In genomic region chr5:9411142-9411541, GRCh38 we compare ENCODE assay signal across 18 cellular contexts.
DNase-seq lines count a peak whose midpoint lies in the region; ATAC-seq and TF ChIP-seq lines count a peak whose summit lies in the region.
"Had no signal": no experiment of that assay in that cellular context is flagged by ENCODE, and none has a peak within 500 bp of the region (broad histone marks: within the 10 kb centered on the region; RNA-seq: fewer than 3 reads in every experiment).

No MANE protein-coding gene starts in this region.

- H3K4me3 ChIP-seq in IMR-90 (ENCODE audit: insufficient read depth, low read depth, low read length), result no peak overlapping the region
- H3K4me3 ChIP-seq in right lobe of liver, result no peak overlapping the region
- peak overlapping the region; percentile 36 for H3K4me3 ChIP-seq in trophoblast cell (ENCODE audit: low read depth, low read length)
- no peak overlapping the region for H3K4me3 ChIP-seq in mucosa of descending colon
- H3K4me3 ChIP-seq: BLaER1 treated with 17β-estradiol and CSF1 and Interleukin-3, amounts not matched to agents 10 nM and 100 nM had no signal

- no peak overlapping the region for H2BK12ac ChIP-seq in trophoblast cell (ENCODE audit: low read length)

- no peak overlapping the region for H2BK120ac ChIP-seq in IMR-90 (ENCODE audit: low read depth, low read length)
- H2BK120ac ChIP-seq in trophoblast cell (ENCODE audit: insufficient read depth, low read length, poor library complexity), result no peak overlapping the region

- no peaks in the 10 kb centered on the region for H3K79me2 ChIP-seq in trophoblast cell (ENCODE audit: control insufficient read depth, insufficient read depth, low read length, poor library complexity)

- H3K23ac ChIP-seq in IMR-90 (ENCODE audit: low read depth, low read length) (no peak overlapping the region), trophoblast cell (ENCODE audit: low read length) (no peak overlapping the region)

- no peaks in the 10 kb centered on the region for H3K36me3 Mint-ChIP-seq in activated T-helper 1 cell treated with anti-CD3 and anti-CD28 coated beads, Interleukin-12 subunit alpha, Interleukin-12 subunit beta, Interleukin-2, Interleukin-4 antibody, amounts not matched to agents 30 ng/mL and 10 ng/mL and 1 ng/mL, durations not matched to agents 14 hours and 24 hours and 36 hours (ENCODE audit: low read depth)
- H3K36me3 Mint-ChIP-seq: CD8-positive, alpha-beta T cell had no signal

- no peak overlapping the region for H4K8ac ChIP-seq in IMR-90 (ENCODE audit: low read depth in 2 of 2, low read length in 2 of 2)
- no peak overlapping the region for H4K8ac ChIP-seq in trophoblast cell (ENCODE audit: low read depth, low read length)

- H3K27ac ChIP-seq in IMR-90 (ENCODE audit: insufficient read depth, low read length) (no peak overlapping the region), right lobe of liver (no peak overlapping the region), trophoblast cell (ENCODE audit: low read depth, low read length) (no peak overlapping the region)
- H3K27ac ChIP-seq: BLaER1 treated with 17β-estradiol and CSF1 and Interleukin-3, amounts not matched to agents 10 nM and 100 nM had no signal

- H3K9me3 ChIP-seq in IMR-90 (ENCODE audit: control insufficient read depth, insufficient read depth, low read length), result no peaks in the 10 kb centered on the region
- no peaks in the 10 kb centered on the region for H3K9me3 ChIP-seq in right lobe of liver
- no peaks in the 10 kb centered on the region for H3K9me3 ChIP-seq in trophoblast cell (ENCODE audit: insufficient read depth, low read depth, low read length)
- no peaks in the 10 kb centered on the region for H3K9me3 ChIP-seq in mucosa of descending colon
- H3K9me3 ChIP-seq: BLaER1 treated with 17β-estradiol and CSF1 and Interleukin-3, amounts not matched to agents 10 nM and 100 nM had no signal

- TF ChIP-seq POLR2A in IMR-90 (IDR thresholded peaks at IDR 0.05; ENCODE audit: low read depth, low read length) (no peak), right lobe of liver (IDR thresholded peaks at IDR 0.05) (no peak)

- peaks cover 6% of the 10 kb centered on the region; the same call in 1 of the 2 replicates for H3K9me1 ChIP-seq in IMR-90 (ENCODE audit: insufficient read depth, low read length)

- no CpG with 5 or more reads among the region's 4 CpGs for WGBS in IMR-90 (ENCODE audit: extremely low coverage in 2 of 2, insufficient read length in 1 of 2), 2 experiments
- WGBS in right lobe of liver (ENCODE audit: insufficient coverage, low coverage, low lambda C conversion rate, missing lambda C conversion rate), result 52% methylated on average over 4 of the region's 4 CpGs
- WGBS in trophoblast cell (ENCODE audit: extremely low coverage, insufficient coverage, insufficient read length), result no CpG with 5 or more reads among the region's 4 CpGs

- H3K9me3 Mint-ChIP-seq in activated T-helper 1 cell treated with anti-CD3 and anti-CD28 coated beads, Interleukin-12 subunit alpha, Interleukin-12 subunit beta, Interleukin-2, Interleukin-4 antibody, amounts not matched to agents 30 ng/mL and 10 ng/mL and 1 ng/mL, durations not matched to agents 14 hours and 24 hours and 36 hours, result no peaks in the 10 kb centered on the region
- H3K9me3 Mint-ChIP-seq: HFFc6 had no signal

- H3K4me3 Mint-ChIP-seq in activated T-helper 1 cell treated with anti-CD3 and anti-CD28 coated beads, Interleukin-12 subunit alpha, Interleukin-12 subunit beta, Interleukin-2, Interleukin-4 antibody, amounts not matched to agents 30 ng/mL and 10 ng/mL and 1 ng/mL, durations not matched to agents 14 hours and 24 hours and 36 hours, result no peak overlapping the region
- H3K4me3 Mint-ChIP-seq: B cell; CD8-positive, alpha-beta T cell; HFFc6 had no signal

- no peak overlapping the region for H3K4me2 ChIP-seq in IMR-90 (ENCODE audit: low read depth, low read length)
- H3K4me2 ChIP-seq in trophoblast cell (ENCODE audit: low read length), result no peak overlapping the region
- H3K4me2 ChIP-seq: BLaER1 treated with 17β-estradiol and CSF1 and Interleukin-3, amounts not matched to agents 10 nM and 100 nM had no signal

- no peak overlapping the region for H2AK9ac ChIP-seq in IMR-90 (replicated peaks; ENCODE audit: low read depth, low read length, poor library complexity)

- H3K36me3 ChIP-seq in IMR-90 (ENCODE audit: control insufficient read depth, insufficient read depth, low read length) (peaks cover 3% of the 10 kb centered on the region), right lobe of liver (no peaks in the 10 kb centered on the region), trophoblast cell (ENCODE audit: control insufficient read depth in 1 of 2, insufficient read depth in 2 of 2, low read length in 2 of 2) (peaks cover 2 to 10% of the 10 kb centered on the region in 2 experiments), mucosa of descending colon (ENCODE audit: low read depth) (no peaks in the 10 kb centered on the region)
- H3K36me3 ChIP-seq: BLaER1 treated with 17β-estradiol and CSF1 and Interleukin-3, amounts not matched to agents 10 nM and 100 nM had no signal

- peaks cover 9% of the 10 kb centered on the region; the same call in 1 of the 2 replicates for H4K20me1 ChIP-seq in IMR-90 (ENCODE audit: insufficient read depth, low read length)
- H4K20me1 ChIP-seq: BLaER1 treated with 17β-estradiol and CSF1 and Interleukin-3, amounts not matched to agents 10 nM and 100 nM had no signal

- ATAC-seq in IMR-90 (ENCODE audit: low read depth) (no peak), esophagus mucosa (peak; percentile 11), right lobe of liver (peak; percentile 18 to 59 (median 45)), mucosa of descending colon (no peak)
- ATAC-seq: CD8-positive, alpha-beta T cell; HCT116 had no signal

- H3K4ac ChIP-seq in IMR-90 (ENCODE audit: low read depth, low read length) (no peak overlapping the region), trophoblast cell (ENCODE audit: low read depth, low read length) (no peak overlapping the region)

- no peaks in the 10 kb centered on the region for H3K27me3 ChIP-seq in IMR-90 (ENCODE audit: control insufficient read depth, insufficient read depth, low read length)
- no peaks in the 10 kb centered on the region for H3K27me3 ChIP-seq in right lobe of liver
- no peaks in the 10 kb centered on the region for H3K27me3 ChIP-seq in trophoblast cell (ENCODE audit: insufficient read depth, low read length)
- H3K27me3 ChIP-seq: BLaER1 treated with 17β-estradiol and CSF1 and Interleukin-3, amounts not matched to agents 10 nM and 100 nM had no signal

- H3K9ac ChIP-seq in IMR-90 (ENCODE audit: low read depth, low read length), result no peak overlapping the region
- no peak overlapping the region for H3K9ac ChIP-seq in trophoblast cell (ENCODE audit: low read length)
- H3K9ac ChIP-seq: BLaER1 treated with 17β-estradiol and CSF1 and Interleukin-3, amounts not matched to agents 10 nM and 100 nM had no signal

- CTCF ChIA-PET in IMR-90 (lab: Yijun Ruan, JAX), result no interaction called here

- no peaks in the 10 kb centered on the region for H3K4me1 Mint-ChIP-seq in activated T-helper 1 cell treated with anti-CD3 and anti-CD28 coated beads, Interleukin-12 subunit alpha, Interleukin-12 subunit beta, Interleukin-2, Interleukin-4 antibody, amounts not matched to agents 30 ng/mL and 10 ng/mL and 1 ng/mL, durations not matched to agents 14 hours and 24 hours and 36 hours (ENCODE audit: low read depth)
- H3K4me1 Mint-ChIP-seq: B cell had no signal

- H3K4me1 ChIP-seq in IMR-90 (ENCODE audit: control insufficient read depth, insufficient read depth, low read length) (no peaks in the 10 kb centered on the region), right lobe of liver (peaks cover 0 to 14% (median 4%) of the 10 kb centered on the region in 4 donors), trophoblast cell (ENCODE audit: control insufficient read depth in 1 of 2, insufficient read depth in 2 of 2, low read length in 2 of 2) (no peaks in the 10 kb centered on the region), mucosa of descending colon (ENCODE audit: low read depth) (no peaks in the 10 kb centered on the region)
- H3K4me1 ChIP-seq: BLaER1 treated with 17β-estradiol and CSF1 and Interleukin-3, amounts not matched to agents 10 nM and 100 nM had no signal

- H2BK5ac ChIP-seq in IMR-90 (ENCODE audit: low read depth, low read length, poor library complexity, severe bottlenecking) (no peak overlapping the region), trophoblast cell (ENCODE audit: low read depth, low read length, poor library complexity) (no peak overlapping the region)

- no peak overlapping the region for H3K56ac ChIP-seq in IMR-90 (ENCODE audit: extremely low read depth, insufficient read depth, low read length)

- H4K12ac ChIP-seq in trophoblast cell (ENCODE audit: low read depth, low read length), result no peak overlapping the region

- H2AK5ac ChIP-seq in IMR-90 (ENCODE audit: low read depth, low read length) (no peak overlapping the region), trophoblast cell (ENCODE audit: low read length) (no peak overlapping the region)

- POLR2A ChIA-PET in IMR-90 (lab: Charles Lee; ENCODE audit: unreplicated experiment), result no interaction called here

- 0 out of 2 replicates have a peak overlapping the region, but pooled peaks have one; percentile 23 for H3K14ac ChIP-seq in IMR-90 (replicated peaks; ENCODE audit: low read depth, low read length)
- no peak overlapping the region for H3K14ac ChIP-seq in trophoblast cell (ENCODE audit: low read length)

- DNase-seq in IMR-90 (no peak), right lobe of liver (peak in 2 of 3 donors; percentile 26 to 53), trophoblast cell (no peak), RPMI8226 (no peak), mucosa of descending colon (no peak), GM19238 (ENCODE audit: insufficient read length, low spot score) (no peak)
- no peak for DNase-seq in activated T-helper 1 cell treated with anti-CD3 and anti-CD28 coated beads, Interleukin-12 subunit alpha, Interleukin-12 subunit beta, Interleukin-2, Interleukin-4 antibody, amounts not matched to agents 30 ng/mL and 10 ng/mL and 1 ng/mL, durations not matched to agents 14 hours and 24 hours and 36 hours (ENCODE audit: low spot score)
- DNase-seq: Calu3; CD8-positive, alpha-beta T cell; DMS79 treated with DMSO at 0.1 percent for 48 hours; GF-D8; GOT3; H7; HFFc6 had no signal

- H2BK15ac ChIP-seq in IMR-90 (ENCODE audit: low read depth, low read length), result no peak overlapping the region

- H3K79me1 ChIP-seq in IMR-90 (ENCODE audit: low read depth in 1 of 2, low read length in 2 of 2), result peaks cover 17 to 38% of the 10 kb centered on the region in 2 experiments
- no peaks in the 10 kb centered on the region for H3K79me1 ChIP-seq in trophoblast cell (ENCODE audit: low read length)

- H2BK20ac ChIP-seq in IMR-90 (ENCODE audit: low read depth, low read length), result no peak overlapping the region

- H4K5ac ChIP-seq in IMR-90 (ENCODE audit: low read depth, low read length), result no peak overlapping the region

- H3K27me3 Mint-ChIP-seq in activated T-helper 1 cell treated with anti-CD3 and anti-CD28 coated beads, Interleukin-12 subunit alpha, Interleukin-12 subunit beta, Interleukin-2, Interleukin-4 antibody, amounts not matched to agents 30 ng/mL and 10 ng/mL and 1 ng/mL, durations not matched to agents 14 hours and 24 hours and 36 hours (ENCODE audit: insufficient read depth), result no peaks in the 10 kb centered on the region
- H3K27me3 Mint-ChIP-seq: B cell had no signal

- H4K91ac ChIP-seq in IMR-90 (ENCODE audit: insufficient read depth, low read depth, low read length) (no peak overlapping the region), trophoblast cell (ENCODE audit: low read depth, low read length) (no peak overlapping the region)

- TF ChIP-seq RAD21 in IMR-90 (IDR thresholded peaks at IDR 0.05; ENCODE audit: low read length), result no peak

- H3K27ac Mint-ChIP-seq in activated T-helper 1 cell treated with anti-CD3 and anti-CD28 coated beads, Interleukin-12 subunit alpha, Interleukin-12 subunit beta, Interleukin-2, Interleukin-4 antibody, amounts not matched to agents 30 ng/mL and 10 ng/mL and 1 ng/mL, durations not matched to agents 14 hours and 24 hours and 36 hours, result no peak overlapping the region
- H3K27ac Mint-ChIP-seq: B cell; CD8-positive, alpha-beta T cell; HFFc6 had no signal

- dilution Hi-C loops in IMR-90 (cut with HindIII; ENCODE audit: low sequenced_read_pairs, unreplicated experiment), result no loop called here

- H3K18ac ChIP-seq in IMR-90 (ENCODE audit: low read depth, low read length) (no peak overlapping the region), trophoblast cell (ENCODE audit: low read length) (no peak overlapping the region)

- in situ Hi-C loops in IMR-90 (cut with MboI; ENCODE audit: low sequenced_read_pairs), result no loop called here

- intact Hi-C loops in IMR-90 (cut with micrococcal nuclease), result no loop called here
- intact Hi-C loops in right lobe of liver (cut with DNase I), result no loop called here
- intact Hi-C loops in activated T-helper 1 cell treated with anti-CD3 and anti-CD28 coated beads, Interleukin-12 subunit alpha, Interleukin-12 subunit beta, Interleukin-2, Interleukin-4 antibody, amounts not matched to agents 30 ng/mL and 10 ng/mL and 1 ng/mL, durations not matched to agents 14 hours and 24 hours and 36 hours (cut with micrococcal nuclease), result no loop called here
- intact Hi-C loops in mucosa of descending colon (cut with DNase I, micrococcal nuclease), result no loop called here

- no TSS peak for BruUV-seq in IMR-90 (replicated peaks; lab: Mats Ljungman, UMichigan)

- no peak for TF ChIP-seq CTCF in IMR-90 (conservative IDR thresholded peaks at IDR 0.05; ENCODE audit: low read depth, low read length)
- no peak for TF ChIP-seq CTCF in right lobe of liver (IDR thresholded peaks at IDR 0.05)
- no peak for TF ChIP-seq CTCF in mucosa of descending colon (IDR thresholded peaks at IDR 0.05)

- H2AFZ ChIP-seq in IMR-90 (replicated peaks; ENCODE audit: low read length, poor library complexity) (no peak overlapping the region), trophoblast cell (ENCODE audit: insufficient read depth, low read length, poor library complexity) (no peak overlapping the region)

Comparison
In these comparisons a context has a peak if more than half of its experiments do, and no peak if none do; other contexts are left out.
1. ATAC-seq: peak in esophagus mucosa (single experiment) and right lobe of liver (4 of 4); none in IMR-90 (single experiment) and mucosa of descending colon (single experiment).
2. DNase-seq: peak in right lobe of liver (2 of 3); none in IMR-90 (single experiment), trophoblast cell (0 of 2), activated T-helper 1 cell treated with anti-CD3 and anti-CD28 coated beads, Interleukin-12 subunit alpha, Interleukin-12 subunit beta, Interleukin-2, Interleukin-4 antibody, amounts not matched to agents 30 ng/mL and 10 ng/mL and 1 ng/mL, durations not matched to agents 14 hours and 24 hours and 36 hours (single experiment), RPMI8226 (single experiment), mucosa of descending colon (0 of 3) and GM19238 (single experiment).